In the genomic region with DNA sequence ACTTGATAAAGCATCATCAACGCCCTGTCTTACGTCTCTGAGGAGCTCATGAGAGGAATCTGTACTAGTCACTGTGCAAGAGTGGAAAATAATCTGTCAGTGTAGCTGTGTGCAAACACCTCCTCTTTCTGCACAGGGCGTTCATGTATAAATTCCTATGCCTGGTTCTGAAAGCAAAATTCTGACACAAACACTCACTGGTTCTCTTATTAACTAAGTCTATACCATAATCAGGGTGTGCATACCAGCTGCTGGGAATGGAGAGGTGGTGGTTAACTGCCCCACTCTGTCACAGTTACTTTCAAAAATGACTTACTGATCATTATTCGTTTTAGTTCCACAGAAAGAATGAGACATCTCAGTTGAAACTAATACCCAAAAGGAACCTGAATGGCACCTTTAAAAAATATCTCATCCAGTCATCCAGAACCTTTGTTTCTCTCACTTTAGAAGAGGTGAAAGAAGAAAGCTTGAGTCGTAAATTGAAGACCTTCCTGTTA, we compare ENCODE assay signal across 9 cellular contexts. TPM values are rescaled to one million over a fixed set of nuclear protein-coding genes. Genes with fewer than 3 reads are reported as not detected.
DNase-seq lines count a peak whose midpoint lies in the region; ATAC-seq and TF ChIP-seq lines count a peak whose summit lies in the region.
"Had no signal": no experiment of that assay in that cellular context is flagged by ENCODE, and none has a peak within 500 bp of the region (broad histone marks: within the 10 kb centered on the region; RNA-seq: fewer than 3 reads in every experiment).

No MANE protein-coding gene starts in this region.

- no peak overlapping the region for H2BK5ac ChIP-seq in H9 (ENCODE audit: insufficient read length, low read length)

- H3K4me2 ChIP-seq in H9 (ENCODE audit: insufficient read depth, insufficient read length, low read length) = no peak overlapping the region

- H3K4me1 ChIP-seq in gastrocnemius medialis = no peaks in the 10 kb centered on the region
- peaks cover 3% of the 10 kb centered on the region; the same call in 1 of the 2 replicates for H3K4me1 ChIP-seq in H9 (ENCODE audit: insufficient read depth, low read length)

- H3K27me3 ChIP-seq in gastrocnemius medialis = no peaks in the 10 kb centered on the region
- H3K27me3 ChIP-seq in H9 (ENCODE audit: insufficient read depth, low read length) = no peaks in the 10 kb centered on the region

- no peak for TF ChIP-seq CTCF in nephron progenitor cell (IDR thresholded peaks at IDR 0.05)
- no peak for TF ChIP-seq CTCF in gastrocnemius medialis (IDR thresholded peaks at IDR 0.05 in 4 of 5, conservative IDR thresholded peaks at IDR 0.05 in 1 of 5)
- TF ChIP-seq CTCF in H9 (conservative IDR thresholded peaks at IDR 0.05) = no peak
- TF ChIP-seq CTCF in chondrocyte (IDR thresholded peaks at IDR 0.05) = no peak

- H3K9me3 Mint-ChIP-seq in activated T-cell treated with anti-CD3 and anti-CD28 coated beads, Interleukin-2, amount 50 U/mL, for 72 hours = no peaks in the 10 kb centered on the region
- H3K9me3 Mint-ChIP-seq in nephron progenitor cell (peaks cover 6% of the 10 kb centered on the region), H9 (no peaks in the 10 kb centered on the region), chondrocyte (ENCODE audit: low read depth) (no peaks in the 10 kb centered on the region)
- no peaks in the 10 kb centered on the region for H3K9me3 Mint-ChIP-seq in naive thymus-derived CD8-positive, alpha-beta T cell

- ATAC-seq in GM18508 (IDR thresholded peaks at IDR 0.05; ENCODE audit: insufficient read depth, unreplicated experiment) (peak; percentile 59), HG02763 (IDR thresholded peaks at IDR 0.05; ENCODE audit: unreplicated experiment) (peak; percentile 54), gastrocnemius medialis (no peak)
- peak; percentile 76 to 80 for ATAC-seq in activated T-cell treated with anti-CD3 and anti-CD28 coated beads, Interleukin-2, amount 50 U/mL, for 72 hours (replicated peaks in 1 of 2)
- ATAC-seq in naive thymus-derived CD8-positive, alpha-beta T cell = no peak
- ATAC-seq: K562 had no signal

- H3K4ac ChIP-seq in H9 (ENCODE audit: low read depth, low read length) = no peak overlapping the region

- H3K27ac ChIP-seq in gastrocnemius medialis = no peak overlapping the region
- H3K27ac ChIP-seq in H9 (ENCODE audit: insufficient read length, low read depth, low read length) = no peak overlapping the region

- no peaks in the 10 kb centered on the region for H3K79me1 ChIP-seq in H9 (ENCODE audit: insufficient read depth, low read depth, low read length, poor library complexity, severe bottlenecking)

- intact Hi-C loops in gastrocnemius medialis (cut with DNase I; ENCODE audit: low total_unique reads) = no loop called here

- peaks cover 75% of the 10 kb centered on the region for H3K4me1 Mint-ChIP-seq in activated T-cell treated with anti-CD3 and anti-CD28 coated beads, Interleukin-2, amount 50 U/mL, for 72 hours (ENCODE audit: low read depth)
- peaks cover 25% of the 10 kb centered on the region for H3K4me1 Mint-ChIP-seq in nephron progenitor cell
- peaks cover 21 to 53% (median 48%) of the 10 kb centered on the region in 4 donors for H3K4me1 Mint-ChIP-seq in naive thymus-derived CD8-positive, alpha-beta T cell
- H3K4me1 Mint-ChIP-seq in H9 = peaks cover 8 to 11% of the 10 kb centered on the region in 2 experiments
- peaks cover 61% of the 10 kb centered on the region for H3K4me1 Mint-ChIP-seq in chondrocyte (ENCODE audit: low read depth)

- no peak for TF ChIP-seq POLR2A in gastrocnemius medialis (IDR thresholded peaks at IDR 0.05)

- peaks cover 2 to 11% of the 10 kb centered on the region in 2 donors for H3K36me3 Mint-ChIP-seq in activated T-cell treated with anti-CD3 and anti-CD28 coated beads, Interleukin-2, amount 50 U/mL, for 72 hours (ENCODE audit: insufficient read depth in 2 of 2)
- H3K36me3 Mint-ChIP-seq in nephron progenitor cell (ENCODE audit: low read depth) (peaks cover 22% of the 10 kb centered on the region), H9 (ENCODE audit: insufficient read depth in 1 of 3, low read depth in 3 of 3) (no peaks in the 10 kb centered on the region), chondrocyte (ENCODE audit: low read depth) (no peaks in the 10 kb centered on the region)
- H3K36me3 Mint-ChIP-seq in naive thymus-derived CD8-positive, alpha-beta T cell = peaks cover 0 to 14% (median 13%) of the 10 kb centered on the region in 3 donors

- no peak overlapping the region for H3T11ph ChIP-seq in H9 (ENCODE audit: low read length)

- H2BK15ac ChIP-seq in H9 (ENCODE audit: low read depth, low read length) = no peak overlapping the region

- H3K9ac ChIP-seq in H9 (ENCODE audit: extremely low read depth, insufficient read length, low read length) = no peak overlapping the region

- H3K9me3 ChIP-seq in gastrocnemius medialis = no peaks in the 10 kb centered on the region
- H3K9me3 ChIP-seq in H9 (ENCODE audit: control insufficient read depth, low read depth, low read length) = no peaks in the 10 kb centered on the region

- H3K27me3 Mint-ChIP-seq in activated T-cell treated with anti-CD3 and anti-CD28 coated beads, Interleukin-2, amount 50 U/mL, for 72 hours (ENCODE audit: low read depth) = no peaks in the 10 kb centered on the region
- H3K27me3 Mint-ChIP-seq in nephron progenitor cell (ENCODE audit: low read depth, poor library complexity) (no peaks in the 10 kb centered on the region), H9 (ENCODE audit: low read depth) (no peaks in the 10 kb centered on the region), chondrocyte (ENCODE audit: low read depth) (no peaks in the 10 kb centered on the region)
- H3K27me3 Mint-ChIP-seq in naive thymus-derived CD8-positive, alpha-beta T cell = no peaks in the 10 kb centered on the region

- no peak overlapping the region for H3K23ac ChIP-seq in H9 (ENCODE audit: insufficient read length, low read depth, low read length)

- H3K79me2 ChIP-seq in H9 (ENCODE audit: insufficient read depth, low read length) = no peaks in the 10 kb centered on the region

- H3K36me3 ChIP-seq in gastrocnemius medialis = no peaks in the 10 kb centered on the region

- in situ Hi-C loops in gastrocnemius medialis (cut with MboI; ENCODE audit: low sequenced_read_pairs in 4 of 4) = no loop called here

- no peak overlapping the region for H2AK5ac ChIP-seq in H9 (ENCODE audit: insufficient read length, low read length)

- POLR2A ChIA-PET in naive thymus-derived CD8-positive, alpha-beta T cell (lab: Charles Lee) = no interaction called here

- H3K14ac ChIP-seq in H9 (ENCODE audit: insufficient read depth, low read length) = no peak overlapping the region

- H3K4me3 ChIP-seq in gastrocnemius medialis = no peak overlapping the region
- H3K4me3 ChIP-seq: K562 had no signal

- no CpG with 5 or more reads among the region's 5 CpGs for WGBS in H9 (ENCODE audit: extremely low coverage, insufficient read length, low lambda C conversion rate)

- no peak overlapping the region for H2BK12ac ChIP-seq in H9 (ENCODE audit: insufficient read length, low read depth, low read length)

- peak; percentile 46 to 54 for DNase-seq in activated T-cell treated with anti-CD3 and anti-CD28 coated beads, Interleukin-2, amount 50 U/mL, for 72 hours
- no peak for DNase-seq in nephron progenitor cell
- DNase-seq in naive thymus-derived CD8-positive, alpha-beta T cell = no peak
- no peak for DNase-seq in gastrocnemius medialis
- no peak for DNase-seq in H9
- no peak for DNase-seq in chondrocyte (ENCODE audit: low spot score)

- no peaks in the 10 kb centered on the region for H3K23me2 ChIP-seq in H9 (ENCODE audit: insufficient read length, low read depth, low read length, poor library complexity, severe bottlenecking)

- no peak overlapping the region for H3K56ac ChIP-seq in H9 (ENCODE audit: insufficient read length, low read depth, low read length)

- H3K4me3 Mint-ChIP-seq in activated T-cell treated with anti-CD3 and anti-CD28 coated beads, Interleukin-2, amount 50 U/mL, for 72 hours = peak overlapping the region; percentile 54 to 80
- no peak overlapping the region for H3K4me3 Mint-ChIP-seq in nephron progenitor cell
- no peak overlapping the region for H3K4me3 Mint-ChIP-seq in naive thymus-derived CD8-positive, alpha-beta T cell
- no peak overlapping the region for H3K4me3 Mint-ChIP-seq in H9
- H3K4me3 Mint-ChIP-seq in chondrocyte (ENCODE audit: unreplicated experiment) = no peak overlapping the region

- H3K18ac ChIP-seq in H9 (ENCODE audit: insufficient read length, low read depth, low read length) = no peak overlapping the region

- no peak overlapping the region for H4K8ac ChIP-seq in H9 (replicated peaks; ENCODE audit: insufficient read length, low read depth, low read length)

- peak overlapping the region; percentile 95 for H3K27ac Mint-ChIP-seq in activated T-cell treated with anti-CD3 and anti-CD28 coated beads, Interleukin-2, amount 50 U/mL, for 72 hours
- peak overlapping the region; percentile 3 for H3K27ac Mint-ChIP-seq in nephron progenitor cell
- H3K27ac Mint-ChIP-seq in naive thymus-derived CD8-positive, alpha-beta T cell = peak overlapping the region in 3 of 10 donors; percentile 0 to 60 (median 11)
- no peak overlapping the region for H3K27ac Mint-ChIP-seq in H9
- H3K27ac Mint-ChIP-seq in chondrocyte (ENCODE audit: unreplicated experiment) = no peak overlapping the region

- no peak overlapping the region for H2AFZ ChIP-seq in H9 (ENCODE audit: low read length)

- no peak overlapping the region for H2BK20ac ChIP-seq in H9 (ENCODE audit: low read depth, low read length, poor library complexity, severe bottlenecking)

- no peak overlapping the region for H2BK120ac ChIP-seq in H9 (ENCODE audit: low read depth, low read length, poor library complexity, severe bottlenecking)

- H4K91ac ChIP-seq in H9 (ENCODE audit: insufficient read length, low read depth, low read length) = no peak overlapping the region

- no peak overlapping the region for H4K5ac ChIP-seq in H9 (ENCODE audit: insufficient read length, low read depth, low read length)

- H4K20me1 ChIP-seq in H9 (ENCODE audit: control insufficient read depth, insufficient read depth, insufficient read length) = no peaks in the 10 kb centered on the region

RNA-seq across cellular contexts. Expression of gene STK39, which starts 35.7 kb away (rescaled TPM):
- 10 to 100 TPM; 37.1 to 41.0 TPM for total RNA-seq in activated T-cell treated with anti-CD3 and anti-CD28 coated beads, Interleukin-2, amount 50 U/mL, for 72 hours
- 10 to 100 TPM; 16.4 to 18.1 TPM for total RNA-seq in naive thymus-derived CD8-positive, alpha-beta T cell
- 1 to 10 TPM; 4.3 to 8.3 (median 6.8) TPM for polyA plus RNA-seq in naive thymus-derived CD8-positive, alpha-beta T cell
- total RNA-seq in gastrocnemius medialis = 1 to 10 TPM in 3 of 4 donors, under 1 TPM in 1; 0.66 to 2.9 (median 1.9) TPM
- 22.1 and 22.7 TPM in 2 replicates for total RNA-seq in H9 (2021)
- total RNA-seq in chondrocyte = 31.9 to 34.8 TPM (median 34.3 TPM) in 3 replicates

Comparison
In these comparisons a context has a peak if more than half of its experiments do, and no peak if none do; other contexts are left out.
1. ATAC-seq: peak in GM18508 (single experiment), HG02763 (single experiment) and activated T-cell treated with anti-CD3 and anti-CD28 coated beads, Interleukin-2, amount 50 U/mL, for 72 hours (2 of 2); none in naive thymus-derived CD8-positive, alpha-beta T cell (0 of 2) and gastrocnemius medialis (0 of 2).
2. DNase-seq: peak in activated T-cell treated with anti-CD3 and anti-CD28 coated beads, Interleukin-2, amount 50 U/mL, for 72 hours (2 of 2); none in nephron progenitor cell (single experiment), naive thymus-derived CD8-positive, alpha-beta T cell (0 of 10), gastrocnemius medialis (0 of 2), H9 (single experiment) and chondrocyte (single experiment).
3. H3K27ac Mint-ChIP-seq: peak in activated T-cell treated with anti-CD3 and anti-CD28 coated beads, Interleukin-2, amount 50 U/mL, for 72 hours (single experiment) and nephron progenitor cell (single experiment); none in H9 (0 of 3) and chondrocyte (single experiment).
4. H3K4me3 Mint-ChIP-seq: peak in activated T-cell treated with anti-CD3 and anti-CD28 coated beads, Interleukin-2, amount 50 U/mL, for 72 hours (2 of 2); none in nephron progenitor cell (single experiment), naive thymus-derived CD8-positive, alpha-beta T cell (0 of 10), H9 (0 of 2) and chondrocyte (single experiment).